ENCODE assay signal across 12 cellular contexts in the genomic region with DNA sequence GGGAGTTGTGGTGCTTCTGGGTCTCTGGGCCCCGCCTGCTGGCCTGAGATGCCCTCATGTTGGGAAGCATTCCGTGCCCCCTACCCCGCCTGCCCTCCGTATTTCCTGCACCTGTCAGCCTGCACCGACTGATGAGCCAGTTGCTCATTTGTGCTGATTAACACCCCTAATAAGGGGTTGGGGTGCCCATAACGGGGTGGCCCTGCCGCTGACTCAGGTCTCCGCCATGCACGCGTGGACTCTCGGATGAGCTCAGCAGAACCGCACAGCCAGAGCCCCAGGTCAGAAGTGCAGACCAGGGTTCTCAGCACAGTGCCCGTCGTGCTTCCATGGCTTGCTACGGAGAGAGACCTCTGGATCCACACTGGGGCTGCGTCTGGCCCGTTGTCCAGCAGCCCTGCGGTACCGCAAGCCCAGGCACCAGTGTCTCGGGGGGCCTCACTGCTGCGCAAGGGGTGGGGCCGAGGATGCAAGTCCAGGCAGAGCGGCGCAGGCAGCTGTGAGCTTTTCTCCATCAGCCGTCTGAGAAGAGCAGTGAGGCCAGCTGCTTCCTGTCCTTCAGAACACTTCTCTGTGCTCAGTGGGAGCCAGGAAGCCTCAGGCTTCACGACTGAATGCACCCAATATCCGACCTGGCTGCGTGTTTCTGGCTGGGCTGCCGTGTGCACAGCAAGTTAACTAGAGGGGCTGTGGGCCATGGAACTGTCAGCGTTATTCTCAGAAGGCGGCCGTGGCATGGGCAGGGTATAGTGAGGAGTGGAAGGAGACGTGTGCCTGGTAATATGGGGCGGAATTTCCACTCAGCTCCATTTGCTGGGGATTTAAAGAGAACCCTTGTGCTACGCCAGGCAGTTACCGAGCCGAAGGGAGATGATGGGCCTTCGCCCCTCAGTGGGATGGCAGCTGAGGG. TPM values are rescaled to one million over a fixed set of nuclear protein-coding genes. Genes with fewer than 3 reads are reported as not detected.
DNase-seq lines count a peak whose midpoint lies in the region; ATAC-seq, FAIRE-seq and TF ChIP-seq lines count a peak whose summit lies in the region.
"Had no signal": no experiment of that assay in that cellular context is flagged by ENCODE, and none has a peak within 500 bp of the region (broad histone marks: within the 10 kb centered on the region; RNA-seq: fewer than 3 reads in every experiment).

No MANE protein-coding gene starts in this region.

- no peaks in the 10 kb centered on the region for H3K27me3 Mint-ChIP-seq in memory B cell
- H3K27me3 Mint-ChIP-seq in CD4-positive, alpha-beta memory T cell = no peaks in the 10 kb centered on the region

- H3K23ac ChIP-seq in mesendoderm (ENCODE audit: low read length) = no peak overlapping the region

- H3K9me3 Mint-ChIP-seq in memory B cell = no peaks in the 10 kb centered on the region
- H3K9me3 Mint-ChIP-seq in CD4-positive, alpha-beta memory T cell = no peaks in the 10 kb centered on the region

- no peaks in the 10 kb centered on the region for H3K9me3 ChIP-seq in smooth muscle cell (replicated peaks; ENCODE audit: low read depth)
- H3K9me3 ChIP-seq in CD4-positive, alpha-beta memory T cell (ENCODE audit: control insufficient read depth in 1 of 2, low read length in 2 of 2) = no peaks in the 10 kb centered on the region

- no peaks in the 10 kb centered on the region for H3F3A ChIP-seq in smooth muscle cell (ENCODE audit: low read depth)

- peak; percentile 56 for ATAC-seq in HG02610 (IDR thresholded peaks at IDR 0.05; ENCODE audit: unreplicated experiment)
- ATAC-seq in memory B cell (ENCODE audit: low read depth) = peak; percentile 94

- peaks cover 10% of the 10 kb centered on the region for H3K36me3 Mint-ChIP-seq in memory B cell
- H3K36me3 Mint-ChIP-seq in CD4-positive, alpha-beta memory T cell = peaks cover 40 to 45% of the 10 kb centered on the region in 2 donors

- no peak overlapping the region for H2BK15ac ChIP-seq in mesendoderm (replicated peaks; ENCODE audit: low read depth)

- POLR2A ChIA-PET in CD4-positive, alpha-beta memory T cell (lab: Charles Lee; ENCODE audit: partially characterized antibody) = no interaction called here

- H3K27ac ChIP-seq in smooth muscle cell (ENCODE audit: low read depth) (no peak overlapping the region), mesendoderm (ENCODE audit: low read depth, low read length) (no peak overlapping the region)
- H3K27ac ChIP-seq in CD4-positive, alpha-beta memory T cell (ENCODE audit: low read depth, low read length) = no peak overlapping the region
- H3K27ac ChIP-seq: cardiac muscle cell had no signal

- H3K27me3 ChIP-seq in smooth muscle cell (ENCODE audit: low read depth) (no peaks in the 10 kb centered on the region), mesendoderm (ENCODE audit: insufficient read depth, low read length, poor library complexity) (no peaks in the 10 kb centered on the region)
- no peaks in the 10 kb centered on the region for H3K27me3 ChIP-seq in CD4-positive, alpha-beta memory T cell (ENCODE audit: insufficient read depth, low read length)
- H3K27me3 ChIP-seq: cardiac muscle cell had no signal

- H3K27ac Mint-ChIP-seq in memory B cell = peak overlapping the region; percentile 39
- H3K27ac Mint-ChIP-seq in CD4-positive, alpha-beta memory T cell = no peak overlapping the region

- H2BK5ac ChIP-seq in mesendoderm (ENCODE audit: low read length) = no peak overlapping the region

- H3K18ac ChIP-seq in mesendoderm (ENCODE audit: low read length) = no peak overlapping the region

- FAIRE-seq in GM18507 (lab: Jason Lieb, UNC) = peak; percentile 69

- peak overlapping the region; percentile 78 for H3K4me3 Mint-ChIP-seq in memory B cell
- no peak overlapping the region for H3K4me3 Mint-ChIP-seq in CD4-positive, alpha-beta memory T cell

- peak; percentile 36 for DNase-seq in GM18507 (ENCODE audit: extremely low spot score, insufficient read length, low read depth)
- DNase-seq in NCI-H2107 treated with DMSO at 0.1 percent for 48 hours (lab: John Stamatoyannopoulos, UW; ENCODE audit: unreplicated experiment) = peak; percentile 28
- peak in 1 of 2 donors; percentile 23 for DNase-seq in memory B cell (ENCODE audit: low spot score in 2 of 2)
- DNase-seq in smooth muscle cell (lab: John Stamatoyannopoulos, UW; ENCODE audit: unreplicated experiment) = no peak
- no peak for DNase-seq in A172 (ENCODE audit: low spot score)
- DNase-seq in CD4-positive, alpha-beta memory T cell = no peak
- DNase-seq in mesendoderm = no peak
- DNase-seq: NCI-H526 had no signal

- no peak overlapping the region for H2BK120ac ChIP-seq in mesendoderm (ENCODE audit: low read depth, low read length)

- H3K4me3 ChIP-seq in smooth muscle cell (no peak overlapping the region), mesendoderm (ENCODE audit: low read length) (no peak overlapping the region)
- H3K4me3 ChIP-seq in CD4-positive, alpha-beta memory T cell (ENCODE audit: low read length in 2 of 2) = no peak overlapping the region
- H3K4me3 ChIP-seq: cardiac muscle cell had no signal

- H3K79me2 ChIP-seq in smooth muscle cell (ENCODE audit: low read depth) = no peaks in the 10 kb centered on the region
- H3K79me2 ChIP-seq in mesendoderm (ENCODE audit: control insufficient read depth, insufficient read depth, low read length) = no peaks in the 10 kb centered on the region

- no peak for TF ChIP-seq CTCF in smooth muscle cell (IDR thresholded peaks at IDR 0.05; ENCODE audit: borderline replicate concordance, insufficient read depth, poor library complexity, severe bottlenecking)

- no peaks in the 10 kb centered on the region for H3K79me1 ChIP-seq in mesendoderm (ENCODE audit: low read length)

- 96% methylated on average over 38 of the region's 38 CpGs for WGBS in smooth muscle cell (ENCODE audit: low lambda C conversion rate)
- no CpG with 5 or more reads among the region's 38 CpGs for WGBS in mesendoderm (ENCODE audit: extremely low coverage, insufficient coverage, low lambda C conversion rate)

- no peak overlapping the region for H2AK5ac ChIP-seq in mesendoderm (ENCODE audit: low read length)

- intact Hi-C loops in CD4-positive, alpha-beta memory T cell (cut with micrococcal nuclease) = no loop called here

- H3K56ac ChIP-seq in mesendoderm (ENCODE audit: low read length) = no peak overlapping the region

- no peak overlapping the region for H3K9ac ChIP-seq in smooth muscle cell (ENCODE audit: low read depth)
- no peak overlapping the region for H3K9ac ChIP-seq in mesendoderm (ENCODE audit: low read length)

- peaks cover 20% of the 10 kb centered on the region for H3K4me1 Mint-ChIP-seq in memory B cell
- peaks cover 0 to 1% (median 0%) of the 10 kb centered on the region in 4 donors for H3K4me1 Mint-ChIP-seq in CD4-positive, alpha-beta memory T cell

- CTCF ChIA-PET in CD4-positive, alpha-beta memory T cell (lab: Charles Lee; ENCODE audit: partially characterized antibody) = no interaction called here

- H4K20me1 ChIP-seq in smooth muscle cell (ENCODE audit: low read depth) = peaks cover 5% of the 10 kb centered on the region

- H2AFZ ChIP-seq in smooth muscle cell (ENCODE audit: low read depth) = no peak overlapping the region

- H3K4me1 ChIP-seq in smooth muscle cell (ENCODE audit: low read depth) (no peaks in the 10 kb centered on the region), mesendoderm (ENCODE audit: control insufficient read depth, low read depth, low read length) (no peaks in the 10 kb centered on the region)
- no peaks in the 10 kb centered on the region for H3K4me1 ChIP-seq in CD4-positive, alpha-beta memory T cell (ENCODE audit: insufficient read depth, low read length)

- H3K4ac ChIP-seq in mesendoderm (ENCODE audit: low read depth, low read length) = no peak overlapping the region

- H3K4me2 ChIP-seq in smooth muscle cell (no peak overlapping the region), mesendoderm (ENCODE audit: low read length) (no peak overlapping the region)

- no peak overlapping the region for H4K8ac ChIP-seq in mesendoderm (ENCODE audit: low read depth, low read length)

- H4K5ac ChIP-seq in mesendoderm (ENCODE audit: low read length) = no peak overlapping the region

- H3K36me3 ChIP-seq in smooth muscle cell (ENCODE audit: low read depth) = peaks cover 10% of the 10 kb centered on the region
- peaks cover 37% of the 10 kb centered on the region for H3K36me3 ChIP-seq in CD4-positive, alpha-beta memory T cell (ENCODE audit: insufficient read depth, low read length)
- peaks cover 2% of the 10 kb centered on the region for H3K36me3 ChIP-seq in mesendoderm (ENCODE audit: control insufficient read depth, insufficient read depth, low read length)

RNA-seq across cellular contexts. Expression of gene MTG2, which starts 18.6 kb away (rescaled TPM):
- total RNA-seq in smooth muscle cell = 19.9 and 21.9 TPM in 2 replicates
- polyA plus RNA-seq in smooth muscle cell = 13.4 and 17.9 TPM in 2 replicates
- total RNA-seq in A172 (2014; rRNA removed; shearing (Covaris generic)) = 14.9 and 16.1 TPM in 2 replicates
- 10 to 100 TPM; 48.5 to 50.7 TPM for total RNA-seq in CD4-positive, alpha-beta memory T cell
- 10 to 100 TPM; 15.9 to 23.9 TPM for polyA plus RNA-seq in CD4-positive, alpha-beta memory T cell
- 19.6 TPM for polyA plus RNA-seq in mesendoderm (2013, experiment 1 of 2)
- 18.5 TPM for polyA plus RNA-seq in mesendoderm (2013, experiment 2 of 2)

RNA-seq across cellular contexts. Expression of gene HRH3, which starts 18.6 kb away (rescaled TPM):
- total RNA-seq in smooth muscle cell = not detected in 2 replicates
- polyA plus RNA-seq in smooth muscle cell = not detected in 2 replicates
- not detected in 2 replicates for total RNA-seq in A172 (2014; rRNA removed; shearing (Covaris generic))
- not detected for total RNA-seq in CD4-positive, alpha-beta memory T cell
- not detected for polyA plus RNA-seq in CD4-positive, alpha-beta memory T cell
- polyA plus RNA-seq in mesendoderm (2013, experiment 1 of 2) = 0.28 TPM
- polyA plus RNA-seq in mesendoderm (2013, experiment 2 of 2) = 0.35 TPM
- total RNA-seq: cardiac muscle cell, liver, pulmonary artery endothelial cell had no signal
- polyA plus RNA-seq: cardiac muscle cell, liver had no signal

RNA-seq across cellular contexts. Expression of gene OSBPL2, which starts 36.9 kb away (rescaled TPM):
- 33.8 and 34.3 TPM in 2 replicates for total RNA-seq in smooth muscle cell
- 32.0 and 37.0 TPM in 2 replicates for polyA plus RNA-seq in smooth muscle cell
- 20.1 TPM in 2 replicates for total RNA-seq in A172 (2014; rRNA removed; shearing (Covaris generic))
- 10 to 100 TPM; 76.2 to 84.4 TPM for total RNA-seq in CD4-positive, alpha-beta memory T cell
- polyA plus RNA-seq in CD4-positive, alpha-beta memory T cell = 10 to 100 TPM; 14.8 to 22.0 TPM
- polyA plus RNA-seq in mesendoderm (2013, experiment 1 of 2) = 14.3 TPM
- 14.3 TPM for polyA plus RNA-seq in mesendoderm (2013, experiment 2 of 2)

RNA-seq across cellular contexts. Expression of gene SS18L1, which starts 57.9 kb away (rescaled TPM):
- total RNA-seq in smooth muscle cell = 10.1 and 15.1 TPM in 2 replicates
- polyA plus RNA-seq in smooth muscle cell = 1.1 and 2.3 TPM in 2 replicates
- total RNA-seq in A172 (2014; rRNA removed; shearing (Covaris generic)) = 8.5 and 11.6 TPM in 2 replicates
- total RNA-seq in CD4-positive, alpha-beta memory T cell = 10 to 100 TPM; 22.7 to 24.8 TPM
- polyA plus RNA-seq in CD4-positive, alpha-beta memory T cell = 1 to 10 TPM in 1 of 2 donors, under 1 TPM in 1; 0.71 to 1.4 TPM
- polyA plus RNA-seq in mesendoderm (2013, experiment 1 of 2) = 7.7 TPM
- polyA plus RNA-seq in mesendoderm (2013, experiment 2 of 2) = 7.7 TPM

RNA-seq across cellular contexts. Expression of gene PSMA7, which starts 58.2 kb away (rescaled TPM):
- 297 and 376 TPM in 2 replicates for total RNA-seq in smooth muscle cell
- polyA plus RNA-seq in smooth muscle cell = 461 and 473 TPM in 2 replicates
- total RNA-seq in A172 (2014; rRNA removed; shearing (Covaris generic)) = 837 and 1,013 TPM in 2 replicates
- 100 to 1,000 TPM; 182 to 190 TPM for total RNA-seq in CD4-positive, alpha-beta memory T cell
- polyA plus RNA-seq in CD4-positive, alpha-beta memory T cell = 100 to 1,000 TPM; 437 to 598 TPM
- polyA plus RNA-seq in mesendoderm (2013, experiment 1 of 2) = 431 TPM
- 443 TPM for polyA plus RNA-seq in mesendoderm (2013, experiment 2 of 2)

Comparison
In these comparisons a context has a peak if more than half of its experiments do, and no peak if none do; other contexts are left out.
1. DNase-seq: peak in GM18507 (single experiment) and NCI-H2107 treated with DMSO at 0.1 percent for 48 hours (single experiment); none in smooth muscle cell (single experiment), A172 (single experiment), CD4-positive, alpha-beta memory T cell (0 of 5) and mesendoderm (single experiment).